ENCODE assay signal across 27 cellular contexts in genomic region chr12:46206471-46206870, GRCh38.
DNase-seq lines count a peak whose midpoint lies in the region; ATAC-seq and TF ChIP-seq lines count a peak whose summit lies in the region.
"Had no signal": no experiment of that assay in that cellular context is flagged by ENCODE, and none has a peak within 500 bp of the region (broad histone marks: within the 10 kb centered on the region; RNA-seq: fewer than 3 reads in every experiment).

No MANE protein-coding gene starts in this region.

- POLR2A ChIA-PET in activated CD8-positive, alpha-beta T cell treated with anti-CD3 and anti-CD28 coated beads for 36 hours (lab: Charles Lee): interaction anchor here (0.8 to 2.0 kb wide), 4 partner anchors 8 to 165 kb away, joined by 3 to 13 read pairs (median 6); partner anchors contain the start of gene SLC38A1
- POLR2A ChIA-PET in activated CD8-positive, alpha-beta T cell treated with anti-CD3 and anti-CD28 coated beads, Interleukin-2, amount 10 ng/mL, durations not matched to agents 7 days and 5 days (lab: Charles Lee): interaction anchor here (1.4 to 2.4 kb wide), 4 partner anchors 9 to 63 kb away, joined by 3 to 13 read pairs (median 6); partner anchors contain the start of gene SLC38A1
- POLR2A ChIA-PET in CD4-positive, alpha-beta memory T cell (lab: Charles Lee; ENCODE audit: partially characterized antibody): interaction anchor here (1.3 to 13.0 kb wide), 3 partner anchors 13 to 64 kb away, joined by 3 to 134 read pairs (median 118); partner anchors contain the start of gene SLC38A1
- POLR2A ChIA-PET in activated B cell treated with CpG ODN at 0.5 μM for 24 hours (lab: Charles Lee): interaction anchor here (0.5 to 7.6 kb wide), 8 partner anchors 8 to 216 kb away, joined by 3 to 100 read pairs (median 4); partner anchors contain the start of genes SCAF11 and SLC38A1

- no peaks in the 10 kb centered on the region for H3K9me3 ChIP-seq in CD4-positive, alpha-beta memory T cell (ENCODE audit: control insufficient read depth in 1 of 2, low read length in 2 of 2)
- no peaks in the 10 kb centered on the region for H3K9me3 ChIP-seq in tibial nerve
- H3K9me3 ChIP-seq: adrenal gland, BE2C, thoracic aorta had no signal

- no peak overlapping the region for H3K4me3 Mint-ChIP-seq in activated CD8-positive, alpha-beta T cell treated with anti-CD3 and anti-CD28 coated beads for 36 hours
- no peak overlapping the region for H3K4me3 Mint-ChIP-seq in activated CD8-positive, alpha-beta T cell treated with anti-CD3 and anti-CD28 coated beads, Interleukin-2, amount 10 ng/mL, durations not matched to agents 7 days and 5 days
- no peak overlapping the region for H3K4me3 Mint-ChIP-seq in CD4-positive, alpha-beta memory T cell
- H3K4me3 Mint-ChIP-seq in activated B cell treated with CpG ODN at 0.5 μM for 24 hours (no peak overlapping the region), naive B cell (peak overlapping the region in 2 of 8 donors; percentile 2 to 74)
- H3K4me3 Mint-ChIP-seq: brain had no signal

- peak overlapping the region; percentile 81 for H3K27ac Mint-ChIP-seq in activated CD8-positive, alpha-beta T cell treated with anti-CD3 and anti-CD28 coated beads for 36 hours
- no peak overlapping the region for H3K27ac Mint-ChIP-seq in activated CD8-positive, alpha-beta T cell treated with anti-CD3 and anti-CD28 coated beads, Interleukin-2, amount 10 ng/mL, durations not matched to agents 7 days and 5 days
- peak overlapping the region in 4 of 7 donors; percentile 31 to 75 (median 58) for H3K27ac Mint-ChIP-seq in CD4-positive, alpha-beta memory T cell
- H3K27ac Mint-ChIP-seq in activated B cell treated with CpG ODN at 0.5 μM for 24 hours (peak overlapping the region; percentile 93), naive B cell (peak overlapping the region in 4 of 6 donors; percentile 79 to 98 (median 97))
- H3K27ac Mint-ChIP-seq: brain had no signal

- no peaks in the 10 kb centered on the region for H3K27me3 Mint-ChIP-seq in activated CD8-positive, alpha-beta T cell treated with anti-CD3 and anti-CD28 coated beads for 36 hours
- no peaks in the 10 kb centered on the region for H3K27me3 Mint-ChIP-seq in activated CD8-positive, alpha-beta T cell treated with anti-CD3 and anti-CD28 coated beads, Interleukin-2, amount 10 ng/mL, durations not matched to agents 7 days and 5 days (ENCODE audit: low read depth)
- no peaks in the 10 kb centered on the region for H3K27me3 Mint-ChIP-seq in CD4-positive, alpha-beta memory T cell
- H3K27me3 Mint-ChIP-seq in activated B cell treated with CpG ODN at 0.5 μM for 24 hours (no peaks in the 10 kb centered on the region), naive B cell (no peaks in the 10 kb centered on the region)
- H3K27me3 Mint-ChIP-seq: brain had no signal

- no peaks in the 10 kb centered on the region for H3K9me3 Mint-ChIP-seq in activated CD8-positive, alpha-beta T cell treated with anti-CD3 and anti-CD28 coated beads for 36 hours
- no peaks in the 10 kb centered on the region for H3K9me3 Mint-ChIP-seq in activated CD8-positive, alpha-beta T cell treated with anti-CD3 and anti-CD28 coated beads, Interleukin-2, amount 10 ng/mL, durations not matched to agents 7 days and 5 days (ENCODE audit: insufficient read depth)
- peaks cover 0 to 3% (median 0%) of the 10 kb centered on the region in 8 donors for H3K9me3 Mint-ChIP-seq in CD4-positive, alpha-beta memory T cell
- H3K9me3 Mint-ChIP-seq in activated B cell treated with CpG ODN at 0.5 μM for 24 hours (no peaks in the 10 kb centered on the region), naive B cell (no peaks in the 10 kb centered on the region)
- H3K9me3 Mint-ChIP-seq: activated T-helper 2 cell treated with anti-CD3 and anti-CD28 coated beads, Interferon-gamma antibody, Interleukin-2, Interleukin-4, amounts not matched to agents 10 μg/mL and 5 μg/mL and 100 μg/mL, durations not matched to agents 14 hours and 24 hours and 36 hours; brain had no signal

- no peak overlapping the region for H3K27ac ChIP-seq in CD4-positive, alpha-beta memory T cell (ENCODE audit: low read depth, low read length)
- no peak overlapping the region for H3K27ac ChIP-seq in tibial nerve
- H3K27ac ChIP-seq: adrenal gland, KMS-11, SK-N-MC, thoracic aorta had no signal

- peaks cover 68% of the 10 kb centered on the region for H3K4me1 Mint-ChIP-seq in activated CD8-positive, alpha-beta T cell treated with anti-CD3 and anti-CD28 coated beads for 36 hours (ENCODE audit: low read depth)
- H3K4me1 Mint-ChIP-seq in activated CD8-positive, alpha-beta T cell treated with anti-CD3 and anti-CD28 coated beads, Interleukin-2, amount 10 ng/mL, durations not matched to agents 7 days and 5 days (ENCODE audit: low read depth): peaks cover 43% of the 10 kb centered on the region
- peaks cover 36 to 53% (median 45%) of the 10 kb centered on the region in 4 donors for H3K4me1 Mint-ChIP-seq in CD4-positive, alpha-beta memory T cell
- peaks cover 65% of the 10 kb centered on the region for H3K4me1 Mint-ChIP-seq in activated B cell treated with CpG ODN at 0.5 μM for 24 hours
- H3K4me1 Mint-ChIP-seq in naive B cell: peaks cover 40 to 68% (median 52%) of the 10 kb centered on the region in 3 donors

- H3K4me3 ChIP-seq in CD4-positive, alpha-beta memory T cell (ENCODE audit: low read length in 2 of 2): no peak overlapping the region
- no peak overlapping the region for H3K4me3 ChIP-seq in tibial nerve
- H3K4me3 ChIP-seq: adrenal gland, SK-N-MC, thoracic aorta had no signal

- TF ChIP-seq CTCF in activated CD8-positive, alpha-beta T cell treated with anti-CD3 and anti-CD28 coated beads for 36 hours (IDR thresholded peaks at IDR 0.05): no peak
- TF ChIP-seq CTCF in activated B cell treated with CpG ODN at 0.5 μM for 24 hours (IDR thresholded peaks at IDR 0.05) (no peak), tibial nerve (IDR thresholded peaks at IDR 0.05) (no peak)

- intact Hi-C loops in activated CD8-positive, alpha-beta T cell treated with anti-CD3 and anti-CD28 coated beads for 36 hours (cut with micrococcal nuclease): no loop called here
- intact Hi-C loops in CD4-positive, alpha-beta memory T cell (cut with micrococcal nuclease): no loop called here
- intact Hi-C loops in activated B cell treated with CpG ODN at 0.5 μM for 24 hours (cut with micrococcal nuclease): loop anchor here (2.0 kb wide), 2 partner anchors 14 to 96 kb away; no protein-coding TSS in a partner anchor

- 54 to 80% methylated on average over 3 of the region's 3 CpGs for WGBS in tibial nerve, 2 donors

- TF ChIP-seq EP300 in tibial nerve (IDR thresholded peaks at IDR 0.05): no peak

- H3K4me1 ChIP-seq in CD4-positive, alpha-beta memory T cell (ENCODE audit: insufficient read depth, low read length): peaks cover 42% of the 10 kb centered on the region
- H3K4me1 ChIP-seq in tibial nerve: peaks cover 0 to 14% (median 2%) of the 10 kb centered on the region in 4 donors
- H3K4me1 ChIP-seq: adrenal gland had no signal

- peaks cover 82% of the 10 kb centered on the region for H3K36me3 Mint-ChIP-seq in activated CD8-positive, alpha-beta T cell treated with anti-CD3 and anti-CD28 coated beads for 36 hours (ENCODE audit: low read depth)
- peaks cover 88% of the 10 kb centered on the region for H3K36me3 Mint-ChIP-seq in activated CD8-positive, alpha-beta T cell treated with anti-CD3 and anti-CD28 coated beads, Interleukin-2, amount 10 ng/mL, durations not matched to agents 7 days and 5 days (ENCODE audit: low read depth)
- H3K36me3 Mint-ChIP-seq in CD4-positive, alpha-beta memory T cell: peaks cover 72 to 95% of the 10 kb centered on the region in 2 donors
- H3K36me3 Mint-ChIP-seq in activated B cell treated with CpG ODN at 0.5 μM for 24 hours (ENCODE audit: low read depth): peaks cover 97% of the 10 kb centered on the region
- H3K36me3 Mint-ChIP-seq in naive B cell: peaks cover 25 to 41% of the 10 kb centered on the region in 2 donors

- no peaks in the 10 kb centered on the region for H3K27me3 ChIP-seq in CD4-positive, alpha-beta memory T cell (ENCODE audit: insufficient read depth, low read length)
- H3K27me3 ChIP-seq in tibial nerve: no peaks in the 10 kb centered on the region
- H3K27me3 ChIP-seq: adrenal gland, BE2C had no signal

- peaks cover 57% of the 10 kb centered on the region for H3K36me3 ChIP-seq in CD4-positive, alpha-beta memory T cell (ENCODE audit: insufficient read depth, low read length)
- no peaks in the 10 kb centered on the region for H3K36me3 ChIP-seq in tibial nerve
- H3K36me3 ChIP-seq: adrenal gland had no signal

- no peak for DNase-seq in activated CD8-positive, alpha-beta T cell treated with anti-CD3 and anti-CD28 coated beads for 36 hours
- DNase-seq in activated CD8-positive, alpha-beta T cell treated with anti-CD3 and anti-CD28 coated beads, Interleukin-2, amount 10 ng/mL, durations not matched to agents 7 days and 5 days: no peak
- DNase-seq in CD4-positive, alpha-beta memory T cell: no peak
- DNase-seq in activated B cell treated with CpG ODN at 0.5 μM for 24 hours (no peak), naive B cell (no peak), tibial nerve (ENCODE audit: low spot score in 2 of 2) (no peak), NCI-H2029 (lab: John Stamatoyannopoulos, UW) (no peak)
- DNase-seq in stimulated activated CD4-positive, alpha-beta T cell treated with anti-CD3 and anti-CD28 coated beads, Interleukin-2, amount 100 ng/mL, for 48 hours: no peak
- DNase-seq: adrenal gland; BE2C; DND-41; effector CD4-positive, alpha-beta T cell; erythroblast; foreskin fibroblast; left colon; mesenchymal stem cell; MV-4-11; NCI-H69; occipital lobe; small intestine; stimulated activated naive CD4-positive, alpha-beta T cell; T-helper 9 cell had no signal

- TF ChIP-seq POLR2A in tibial nerve (IDR thresholded peaks at IDR 0.05): no peak

- CTCF ChIA-PET in activated CD8-positive, alpha-beta T cell treated with anti-CD3 and anti-CD28 coated beads for 36 hours (lab: Charles Lee): no interaction called here
- CTCF ChIA-PET in activated CD8-positive, alpha-beta T cell treated with anti-CD3 and anti-CD28 coated beads, Interleukin-2, amount 10 ng/mL, durations not matched to agents 7 days and 5 days (lab: Charles Lee): interaction anchor here (1.1 to 3.5 kb wide), 2 partner anchors 8 to 97 kb away, joined by 3 to 16 read pairs; no protein-coding TSS in a partner anchor
- CTCF ChIA-PET in CD4-positive, alpha-beta memory T cell (lab: Charles Lee; ENCODE audit: partially characterized antibody): interaction anchor here (2.6 to 4.3 kb wide), 2 partner anchors 63 to 96 kb away, joined by 18 to 21 read pairs; partner anchors contain the start of gene SLC38A1
- CTCF ChIA-PET in activated B cell treated with CpG ODN at 0.5 μM for 24 hours (lab: Charles Lee): interaction anchor here (1.2 to 2.7 kb wide), 3 partner anchors 11 to 81 kb away, joined by 3 to 8 read pairs (median 4); partner anchors contain the start of gene SLC38A1

- no peak for ATAC-seq in activated CD8-positive, alpha-beta T cell treated with anti-CD3 and anti-CD28 coated beads for 36 hours
- no peak for ATAC-seq in activated CD8-positive, alpha-beta T cell treated with anti-CD3 and anti-CD28 coated beads, Interleukin-2, amount 10 ng/mL, durations not matched to agents 7 days and 5 days
- no peak for ATAC-seq in activated B cell treated with CpG ODN at 0.5 μM for 24 hours (ENCODE audit: low read depth)
- ATAC-seq in naive B cell (ENCODE audit: low read depth in 2 of 2): no peak
- ATAC-seq: left colon had no signal
